ENCODE assay signal across 8 cellular contexts in genomic region chr7:134458806-134459698, GRCh38. TPM values are rescaled to one million over a fixed set of nuclear protein-coding genes. Genes with fewer than 3 reads are reported as not detected.
DNase-seq lines count a peak whose midpoint lies in the region; ATAC-seq and TF ChIP-seq lines count a peak whose summit lies in the region.

AKR1B1 (minus strand) TSS chr7:134459100; CDS start chr7:134459062, 38 bp downstream.

- H3K27ac ChIP-seq in dorsolateral prefrontal cortex (peak within 1 kb of the TSS; percentile 14 to 97 (median 87)), right lobe of liver (peak within 1 kb of the TSS; percentile 35 to 76 (median 37))

- DNase-seq in AG20443 (ENCODE audit: low spot score) (peak; percentile 98), NCI-H526 (lab: John Stamatoyannopoulos, UW) (peak; percentile 90 to 99), dorsolateral prefrontal cortex (peak; percentile 81 to 96 (median 92)), right lobe of liver (peak; percentile 74 to 79 (median 78))
- DNase-seq in activated CD4-positive, alpha-beta memory T cell treated with anti-CD3 and anti-CD28 coated beads for 36 hours: peak; percentile 93
- peak; percentile 78 to 85 for DNase-seq in stimulated activated CD4-positive, alpha-beta T cell treated with anti-CD3 and anti-CD28 coated beads, Interleukin-4, amount 100 ng/mL, for 48 hours (ENCODE audit: low read depth in 2 of 2)

- H3K4me3 ChIP-seq in dorsolateral prefrontal cortex (peak within 1 kb of the TSS; percentile 58 to 99 (median 92)), right lobe of liver (peak within 1 kb of the TSS; percentile 52 to 59 (median 58))

- H3K27me3 Mint-ChIP-seq in activated CD4-positive, alpha-beta memory T cell treated with anti-CD3 and anti-CD28 coated beads for 36 hours: no peaks in the 10 kb centered on the region

- H3K4me1 Mint-ChIP-seq in activated CD4-positive, alpha-beta memory T cell treated with anti-CD3 and anti-CD28 coated beads for 36 hours (ENCODE audit: low read depth): peaks cover 41% of the 10 kb centered on the region

- H3K9me3 ChIP-seq in right lobe of liver: no peaks in the 10 kb centered on the region

- H3K36me3 Mint-ChIP-seq in activated CD4-positive, alpha-beta memory T cell treated with anti-CD3 and anti-CD28 coated beads for 36 hours: peaks cover 7% of the 10 kb centered on the region

- H3K4me1 ChIP-seq in right lobe of liver: peaks cover 0 to 11% (median 0%) of the 10 kb centered on the region in 4 donors

- CTCF ChIA-PET in activated CD4-positive, alpha-beta memory T cell treated with anti-CD3 and anti-CD28 coated beads for 36 hours (lab: Charles Lee): interaction anchor here (0.9 to 4.2 kb wide), 14 partner anchors 11 to 496 kb away, joined by 3 to 25 read pairs (median 4); partner anchors contain the start of genes AKR1B15 and SLC35B4

- ATAC-seq in GM19035 (IDR thresholded peaks at IDR 0.05; ENCODE audit: unreplicated experiment) (peak; percentile 90), HG03342 (IDR thresholded peaks at IDR 0.05; ENCODE audit: unreplicated experiment) (peak; percentile 94), right lobe of liver (peak; percentile 87 to 92 (median 90))

- 6% methylated on average over 27 of the region's 61 CpGs for WGBS in right lobe of liver (ENCODE audit: insufficient coverage, low coverage, low lambda C conversion rate, missing lambda C conversion rate)

- POLR2A ChIA-PET in activated CD4-positive, alpha-beta memory T cell treated with anti-CD3 and anti-CD28 coated beads for 36 hours (lab: Charles Lee): interaction anchor here (0.6 kb wide), 1 partner anchor 44 kb away, joined by 3 read pairs; no protein-coding TSS in a partner anchor

- peaks cover 2% of the 10 kb centered on the region for H3K9me3 Mint-ChIP-seq in activated CD4-positive, alpha-beta memory T cell treated with anti-CD3 and anti-CD28 coated beads for 36 hours

- peak; percentile 46 for TF ChIP-seq POLR2A in right lobe of liver (IDR thresholded peaks at IDR 0.05)

- intact Hi-C loops in activated CD4-positive, alpha-beta memory T cell treated with anti-CD3 and anti-CD28 coated beads for 36 hours (cut with micrococcal nuclease): loop anchor here (1.0 to 10.0 kb wide), 10 partner anchors 27 to 1204 kb away; partner anchors contain the start of genes AGBL3, BPGM, EXOC4 and TMEM140
- intact Hi-C loops in dorsolateral prefrontal cortex (cut with DNase I) (loop anchor here (1.0 to 5.0 kb wide), 3 partner anchors 15 to 188 kb away; partner anchors contain the start of gene BPGM (in 1 of the 2)), right lobe of liver (cut with DNase I) (loop anchor here in 1 of 2 donors (10.0 kb wide), 1 partner anchor 56 kb away; no protein-coding TSS in a partner anchor)

- peak within 1 kb of the TSS; percentile 82 for H3K4me3 Mint-ChIP-seq in activated CD4-positive, alpha-beta memory T cell treated with anti-CD3 and anti-CD28 coated beads for 36 hours

- H3K36me3 ChIP-seq in right lobe of liver: no peaks in the 10 kb centered on the region

- TF ChIP-seq CTCF in dorsolateral prefrontal cortex (IDR thresholded peaks at IDR 0.05 in 54 of 56, conservative IDR thresholded peaks at IDR 0.05 in 2 of 56; ENCODE audit: low read depth in 1 of 56, partially characterized antibody in 56 of 56): peak; percentile 33 to 88 (median 64)
- peak; percentile 24 to 34 (median 30) for TF ChIP-seq CTCF in right lobe of liver (IDR thresholded peaks at IDR 0.05)

- H3K27me3 ChIP-seq in dorsolateral prefrontal cortex: no peaks in the 10 kb centered on the region
- peaks cover 0 to 5% of the 10 kb centered on the region in 2 donors for H3K27me3 ChIP-seq in right lobe of liver

- peak within 1 kb of the TSS; percentile 67 for H3K27ac Mint-ChIP-seq in activated CD4-positive, alpha-beta memory T cell treated with anti-CD3 and anti-CD28 coated beads for 36 hours

RNA-seq across cellular contexts. Expression of gene AKR1B1, which starts in this region (rescaled TPM):
- total RNA-seq in activated CD4-positive, alpha-beta memory T cell treated with anti-CD3 and anti-CD28 coated beads for 36 hours: 100 to 1,000 TPM in 1 of 2 experiments, 10 to 100 TPM in 1; 97.8 to 102 TPM
- total RNA-seq in dorsolateral prefrontal cortex (100 to 1,000 TPM in 73 of 120 experiments, 10 to 100 TPM in 47; 77.9 to 140 (median 103) TPM), right lobe of liver (10 to 100 TPM in 3 of 6 experiments, 1 to 10 TPM in 3; 6.9 to 18.1 (median 9.7) TPM)

Comparison
In these comparisons a context has a peak if more than half of its experiments do, and no peak if none do; other contexts are left out.
1. Peak in every context shown above with its lines: DNase-seq, ATAC-seq, H3K4me3 ChIP-seq and H3K27ac ChIP-seq.
2. RNA of gene AKR1B1 (total RNA-seq): 77.9 to 140 TPM in dorsolateral prefrontal cortex and 97.8 to 102 TPM in activated CD4-positive, alpha-beta memory T cell treated with anti-CD3 and anti-CD28 coated beads for 36 hours; 6.9 to 18.1 TPM in right lobe of liver; every median in the first group is over 4 times any median in the second.